Comparison of ENCODE assay signal across 13 cellular contexts in the genomic region with DNA sequence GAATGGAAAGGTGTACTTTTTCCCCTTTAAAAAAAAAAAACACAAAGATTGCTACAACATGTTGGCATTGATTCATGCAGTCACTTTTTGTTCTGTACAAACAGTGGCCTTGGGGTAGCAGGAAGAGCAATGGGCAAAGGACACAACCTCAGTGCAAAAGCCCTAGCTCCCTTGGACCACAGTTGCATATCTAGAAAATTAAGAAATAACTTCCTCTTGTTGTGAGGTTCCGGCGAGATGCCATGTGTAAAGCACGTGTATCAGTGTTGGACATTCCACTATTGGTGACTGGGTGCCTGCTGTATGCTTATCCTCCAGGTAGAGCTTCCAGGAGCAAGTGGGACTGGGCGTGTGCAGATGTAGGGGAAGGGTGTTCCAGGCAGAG.
DNase-seq lines count a peak whose midpoint lies in the region; ATAC-seq and TF ChIP-seq lines count a peak whose summit lies in the region.
"Had no signal": no experiment of that assay in that cellular context is flagged by ENCODE, and none has a peak within 500 bp of the region (broad histone marks: within the 10 kb centered on the region; RNA-seq: fewer than 3 reads in every experiment).

No MANE protein-coding gene starts in this region.

- H3K9me3 ChIP-seq in Peyer's patch (no peaks in the 10 kb centered on the region), T-helper 17 cell (ENCODE audit: control insufficient read depth, low read length, poor library complexity, severe bottlenecking) (no peaks in the 10 kb centered on the region)
- H3K9me3 ChIP-seq: spleen had no signal

- peaks cover 4% of the 10 kb centered on the region for H3K79me2 ChIP-seq in ACC112 (ENCODE audit: control insufficient read depth, insufficient read depth, low read length, unreplicated experiment)

- POLR2A ChIA-PET in HEK293T (lab: Yijun Ruan, JAX) = interaction anchor here (1.5 kb wide), 1 partner anchor 9 kb away, joined by 4 read pairs; no protein-coding TSS in a partner anchor

- H3K27ac ChIP-seq in ACC112 (ENCODE audit: low read depth, low read length) (peak overlapping the region; percentile 99), Peyer's patch (peak overlapping the region in 2 of 4 donors; percentile 62 to 83)

- H3K4me3 ChIP-seq in ACC112 (ENCODE audit: low read depth, low read length) = no peak overlapping the region
- no peak overlapping the region for H3K4me3 ChIP-seq in Peyer's patch
- no peak overlapping the region for H3K4me3 ChIP-seq in fibroblast of the aortic adventitia (ENCODE audit: low read depth, low read length)
- H3K4me3 ChIP-seq: spleen had no signal

- CTCF ChIA-PET in HEK293T (lab: Yijun Ruan, JAX) = no interaction called here

- H3K36me3 ChIP-seq in ACC112 (ENCODE audit: insufficient read depth, low read length) (no peaks in the 10 kb centered on the region), Peyer's patch (no peaks in the 10 kb centered on the region)
- H3K36me3 ChIP-seq: spleen had no signal

- H2AFZ ChIP-seq in ACC112 (ENCODE audit: low read length, unreplicated experiment) = no peak overlapping the region

- no peak for ATAC-seq in T-helper 17 cell
- no peak for ATAC-seq in activated CD4-positive, CD25-positive, alpha-beta regulatory T cell treated with anti-CD3 and anti-CD28 coated beads, Interleukin-2, amount 50 U/mL, for 24 hours
- ATAC-seq: T-cell had no signal

- TF ChIP-seq POLR2A in Peyer's patch (IDR thresholded peaks at IDR 0.05) = no peak

- H3K4me3 Mint-ChIP-seq in nephron (peak overlapping the region in 1 of 3 experiments; percentile 4), T-helper 17 cell (no peak overlapping the region)
- H3K4me3 Mint-ChIP-seq: activated CD4-positive, alpha-beta T cell treated with anti-CD3 and anti-CD28 coated beads, Interleukin-2, amount 10 ng/mL, durations not matched to agents 7 days and 5 days; T-cell had no signal

- no peaks in the 10 kb centered on the region for H3K27me3 ChIP-seq in ACC112 (ENCODE audit: insufficient read depth, low read length)
- H3K27me3 ChIP-seq in Peyer's patch = no peaks in the 10 kb centered on the region

- no peaks in the 10 kb centered on the region for H3K9me3 Mint-ChIP-seq in nephron
- H3K9me3 Mint-ChIP-seq: activated CD4-positive, alpha-beta T cell treated with anti-CD3 and anti-CD28 coated beads, Interleukin-2, amount 10 ng/mL, durations not matched to agents 7 days and 5 days; T-cell had no signal

- H3K27ac Mint-ChIP-seq in nephron (peak overlapping the region in 2 of 3 experiments; percentile 13 to 29), T-helper 17 cell (no peak overlapping the region)
- H3K27ac Mint-ChIP-seq: activated CD4-positive, alpha-beta T cell treated with anti-CD3 and anti-CD28 coated beads, Interleukin-2, amount 10 ng/mL, durations not matched to agents 7 days and 5 days; T-cell had no signal

- H3K4me1 Mint-ChIP-seq in nephron = peaks cover 56% of the 10 kb centered on the region
- H3K4me1 Mint-ChIP-seq in T-helper 17 cell = no peaks in the 10 kb centered on the region
- H3K4me1 Mint-ChIP-seq: activated CD4-positive, alpha-beta T cell treated with anti-CD3 and anti-CD28 coated beads, Interleukin-2, amount 10 ng/mL, durations not matched to agents 7 days and 5 days; T-cell had no signal

- H3K27me3 Mint-ChIP-seq in nephron (ENCODE audit: low read depth) = no peaks in the 10 kb centered on the region
- H3K27me3 Mint-ChIP-seq in T-helper 17 cell = peaks cover 11% of the 10 kb centered on the region

- H3K36me3 Mint-ChIP-seq in nephron (ENCODE audit: low read depth) (no peaks in the 10 kb centered on the region), T-helper 17 cell (ENCODE audit: low read depth) (no peaks in the 10 kb centered on the region)
- H3K36me3 Mint-ChIP-seq: T-cell had no signal

- TF ChIP-seq CTCF in Peyer's patch (IDR thresholded peaks at IDR 0.05) (no peak), fibroblast of the aortic adventitia (IDR thresholded peaks at IDR 0.05; ENCODE audit: insufficient read depth, low read length) (no peak), nephron (IDR thresholded peaks at IDR 0.05; ENCODE audit: unreplicated experiment in 3 of 3) (no peak)

- DNase-seq in Peyer's patch (peak in 2 of 3 donors; percentile 53 to 63), fibroblast of the aortic adventitia (ENCODE audit: low read depth) (peak; percentile 40), T-helper 17 cell (no peak), HEK293T (ENCODE audit: extremely low spot score) (no peak)
- no peak for DNase-seq in activated CD4-positive, alpha-beta T cell treated with anti-CD3 and anti-CD28 coated beads for 48 hours
- DNase-seq: activated CD4-positive, alpha-beta T cell treated with anti-CD3 and anti-CD28 coated beads, Interleukin-2, amount 10 ng/mL, durations not matched to agents 7 days and 5 days; anterior cingulate cortex; effector CD4-positive, alpha-beta T cell; spleen; T-cell had no signal

- H3K4me1 ChIP-seq in ACC112 (ENCODE audit: control insufficient read depth, insufficient read depth, low read length, unreplicated experiment) (peaks cover 68% of the 10 kb centered on the region), Peyer's patch (peaks cover 0 to 26% (median 0%) of the 10 kb centered on the region in 4 donors)

TF ChIP-seq in HEK293T, 16 proteins besides CTCF, POLR2A, EP300 and RAD21:
- no peak for TF ChIP-seq HDGF (IDR thresholded peaks at IDR 0.05; ENCODE audit: borderline replicate concordance)
- TF ChIP-seq ZNF384 (IDR thresholded peaks at IDR 0.05) = no peak
- no peak for TF ChIP-seq NFRKB (IDR thresholded peaks at IDR 0.05)
- TF ChIP-seq ELF4 (IDR thresholded peaks at IDR 0.05) = no peak
- no peak for TF ChIP-seq FOXA1 (IDR thresholded peaks at IDR 0.05)
- no peak for TF ChIP-seq L3MBTL2 (conservative IDR thresholded peaks at IDR 0.05)
- TF ChIP-seq SP1 (IDR thresholded peaks at IDR 0.05) = no peak
- TF ChIP-seq TARDBP (IDR thresholded peaks at IDR 0.05) = no peak
- TF ChIP-seq FOXK2 (IDR thresholded peaks at IDR 0.05) = no peak
- no peak for TF ChIP-seq ARNT (IDR thresholded peaks at IDR 0.05)
- no peak for TF ChIP-seq FOXM1 (IDR thresholded peaks at IDR 0.05; ENCODE audit: borderline replicate concordance)
- no peak for TF ChIP-seq PKNOX1 (IDR thresholded peaks at IDR 0.05)
- TF ChIP-seq BHLHE40 (IDR thresholded peaks at IDR 0.05; ENCODE audit: borderline replicate concordance) = no peak
- TF ChIP-seq SUZ12 (IDR thresholded peaks at IDR 0.05) = no peak
- no peak for TF ChIP-seq CTBP1 (IDR thresholded peaks at IDR 0.05; ENCODE audit: borderline replicate concordance)
- no peak for TF ChIP-seq LEF1 (IDR thresholded peaks at IDR 0.05; ENCODE audit: borderline replicate concordance)

Comparison
In these comparisons a context has a peak if more than half of its experiments do, and no peak if none do; other contexts are left out.
1. DNase-seq: peak in Peyer's patch (2 of 3) and fibroblast of the aortic adventitia (single experiment); none in T-helper 17 cell (0 of 3), HEK293T (single experiment) and activated CD4-positive, alpha-beta T cell treated with anti-CD3 and anti-CD28 coated beads for 48 hours (single experiment).